ENCODE assay signal across 9 cellular contexts in the genomic region with DNA sequence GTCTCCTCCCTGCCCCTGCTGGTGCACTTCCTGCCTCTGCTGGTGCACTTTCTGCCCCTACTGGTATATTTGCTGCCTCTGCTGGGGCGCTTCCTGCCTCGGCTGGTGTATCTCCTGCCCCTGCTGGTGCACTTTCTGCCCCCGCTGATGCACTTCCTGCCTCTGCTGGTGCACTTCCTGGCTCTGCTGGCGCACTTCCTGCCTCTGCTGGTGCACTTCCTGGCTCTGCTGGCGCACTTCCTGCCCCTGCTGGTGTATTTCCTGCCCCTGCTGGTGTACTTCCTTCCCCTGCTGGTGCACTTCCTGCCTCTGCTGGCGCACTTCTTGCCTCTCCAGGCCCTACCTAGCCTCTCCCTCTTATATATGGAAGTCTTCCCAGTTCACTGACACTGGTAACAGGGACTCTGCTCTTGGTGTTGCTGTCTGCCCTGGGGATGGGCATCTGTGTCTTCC. TPM values are rescaled to one million over a fixed set of nuclear protein-coding genes. Genes with fewer than 3 reads are reported as not detected.
DNase-seq lines count a peak whose midpoint lies in the region; ATAC-seq and TF ChIP-seq lines count a peak whose summit lies in the region.
"Had no signal": no experiment of that assay in that cellular context is flagged by ENCODE, and none has a peak within 500 bp of the region (broad histone marks: within the 10 kb centered on the region; RNA-seq: fewer than 3 reads in every experiment).

No MANE protein-coding gene starts in this region.

- peaks cover 15% of the 10 kb centered on the region for H3K4me1 Mint-ChIP-seq in GM23338
- peaks cover 29% of the 10 kb centered on the region for H3K4me1 Mint-ChIP-seq in endothelial cell (ENCODE audit: unreplicated experiment)

- H3K36me3 ChIP-seq in GM23338 (ENCODE audit: insufficient read depth): no peaks in the 10 kb centered on the region

- H3K27ac ChIP-seq in GM23338 (ENCODE audit: low read depth): no peak overlapping the region

- no peak for DNase-seq in GM23338 (ENCODE audit: low spot score)
- peak; percentile 77 for DNase-seq in activated CD4-positive, alpha-beta T cell treated with anti-CD3 and anti-CD28 coated beads for 48 hours
- DNase-seq in endothelial cell (ENCODE audit: low spot score): peak; percentile 46
- DNase-seq in stimulated activated CD4-positive, alpha-beta T cell treated with anti-CD3 and anti-CD28 coated beads, TNF-alpha, amount 100 ng/mL, for 4 hours (ENCODE audit: low read depth in 3 of 3): peak; percentile 42 to 63 (median 52)
- DNase-seq in glomerular visceral epithelial cell (ENCODE audit: extremely low spot score): no peak
- no peak for DNase-seq in superior temporal gyrus (ENCODE audit: extremely low spot score)
- no peak for DNase-seq in dedifferentiated amniotic fluid mesenchymal stem cell (ENCODE audit: extremely low spot score)

- H3K27ac Mint-ChIP-seq in GM23338 (peak overlapping the region; percentile 53; the same call in 1 of the 2 replicates), endothelial cell (ENCODE audit: unreplicated experiment) (peak overlapping the region; percentile 74)

- H3K27me3 ChIP-seq in GM23338 (ENCODE audit: insufficient read depth): no peaks in the 10 kb centered on the region

- H3K79me2 ChIP-seq in GM23338 (replicated peaks; ENCODE audit: insufficient read depth): no peaks in the 10 kb centered on the region

- H3K4me2 ChIP-seq in GM23338: no peak overlapping the region

- H3K9me2 ChIP-seq in GM23338 (ENCODE audit: insufficient read depth): 0 out of 2 replicates have a peak, but pooled peaks cover 4% of the 10 kb centered on the region

- H3K36me3 Mint-ChIP-seq in GM23338 (ENCODE audit: low read depth): peaks cover 5% of the 10 kb centered on the region; the same call in 2 of the 3 replicates
- H3K36me3 Mint-ChIP-seq in endothelial cell (ENCODE audit: low read depth, unreplicated experiment): peaks cover 3% of the 10 kb centered on the region

- H4K20me1 ChIP-seq in GM23338 (replicated peaks; ENCODE audit: insufficient read depth): no peaks in the 10 kb centered on the region

- peak overlapping the region; percentile 66 for H2AFZ ChIP-seq in GM23338

- peaks cover 3% of the 10 kb centered on the region; the same call in 1 of the 2 replicates for H3F3A ChIP-seq in GM23338 (replicated peaks; ENCODE audit: low read depth)

- H3K27me3 Mint-ChIP-seq in GM23338 (ENCODE audit: insufficient read depth, low read depth, poor library complexity) (peaks cover 2% of the 10 kb centered on the region), endothelial cell (ENCODE audit: unreplicated experiment) (peaks cover 12% of the 10 kb centered on the region)

- no peaks in the 10 kb centered on the region for H3K4me1 ChIP-seq in GM23338 (ENCODE audit: insufficient read depth)

- no peak for TF ChIP-seq CTCF in GM23338 (conservative IDR thresholded peaks at IDR 0.05; ENCODE audit: low read depth in 2 of 2)
- TF ChIP-seq CTCF in endothelial cell (IDR thresholded peaks at IDR 0.05; ENCODE audit: unreplicated experiment): peak; percentile 25

- peaks cover 7% of the 10 kb centered on the region for H3K9me3 Mint-ChIP-seq in GM23338
- no peaks in the 10 kb centered on the region for H3K9me3 Mint-ChIP-seq in endothelial cell (ENCODE audit: unreplicated experiment)

- ATAC-seq in GM23338 (no peak), HG03025 (IDR thresholded peaks at IDR 0.05; ENCODE audit: low FRiP score, unreplicated experiment) (no peak)

- H3K4me3 ChIP-seq in GM23338: no peak overlapping the region

- H3K4me3 Mint-ChIP-seq in GM23338: no peak overlapping the region
- H3K4me3 Mint-ChIP-seq in endothelial cell (ENCODE audit: unreplicated experiment): no peak overlapping the region

TF ChIP-seq in GM23338, 12 proteins besides CTCF, POLR2A, EP300 and RAD21:
- TF ChIP-seq, protein P1, sequence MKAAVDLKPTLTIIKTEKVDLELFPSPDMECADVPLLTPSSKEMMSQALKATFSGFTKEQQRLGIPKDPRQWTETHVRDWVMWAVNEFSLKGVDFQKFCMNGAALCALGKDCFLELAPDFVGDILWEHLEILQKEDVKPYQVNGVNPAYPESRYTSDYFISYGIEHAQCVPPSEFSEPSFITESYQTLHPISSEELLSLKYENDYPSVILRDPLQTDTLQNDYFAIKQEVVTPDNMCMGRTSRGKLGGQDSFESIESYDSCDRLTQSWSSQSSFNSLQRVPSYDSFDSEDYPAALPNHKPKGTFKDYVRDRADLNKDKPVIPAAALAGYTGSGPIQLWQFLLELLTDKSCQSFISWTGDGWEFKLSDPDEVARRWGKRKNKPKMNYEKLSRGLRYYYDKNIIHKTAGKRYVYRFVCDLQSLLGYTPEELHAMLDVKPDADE (IDR thresholded peaks at IDR 0.05): peak; percentile 52; the same call in 1 of the 2 replicates
- TF ChIP-seq, protein P2, sequence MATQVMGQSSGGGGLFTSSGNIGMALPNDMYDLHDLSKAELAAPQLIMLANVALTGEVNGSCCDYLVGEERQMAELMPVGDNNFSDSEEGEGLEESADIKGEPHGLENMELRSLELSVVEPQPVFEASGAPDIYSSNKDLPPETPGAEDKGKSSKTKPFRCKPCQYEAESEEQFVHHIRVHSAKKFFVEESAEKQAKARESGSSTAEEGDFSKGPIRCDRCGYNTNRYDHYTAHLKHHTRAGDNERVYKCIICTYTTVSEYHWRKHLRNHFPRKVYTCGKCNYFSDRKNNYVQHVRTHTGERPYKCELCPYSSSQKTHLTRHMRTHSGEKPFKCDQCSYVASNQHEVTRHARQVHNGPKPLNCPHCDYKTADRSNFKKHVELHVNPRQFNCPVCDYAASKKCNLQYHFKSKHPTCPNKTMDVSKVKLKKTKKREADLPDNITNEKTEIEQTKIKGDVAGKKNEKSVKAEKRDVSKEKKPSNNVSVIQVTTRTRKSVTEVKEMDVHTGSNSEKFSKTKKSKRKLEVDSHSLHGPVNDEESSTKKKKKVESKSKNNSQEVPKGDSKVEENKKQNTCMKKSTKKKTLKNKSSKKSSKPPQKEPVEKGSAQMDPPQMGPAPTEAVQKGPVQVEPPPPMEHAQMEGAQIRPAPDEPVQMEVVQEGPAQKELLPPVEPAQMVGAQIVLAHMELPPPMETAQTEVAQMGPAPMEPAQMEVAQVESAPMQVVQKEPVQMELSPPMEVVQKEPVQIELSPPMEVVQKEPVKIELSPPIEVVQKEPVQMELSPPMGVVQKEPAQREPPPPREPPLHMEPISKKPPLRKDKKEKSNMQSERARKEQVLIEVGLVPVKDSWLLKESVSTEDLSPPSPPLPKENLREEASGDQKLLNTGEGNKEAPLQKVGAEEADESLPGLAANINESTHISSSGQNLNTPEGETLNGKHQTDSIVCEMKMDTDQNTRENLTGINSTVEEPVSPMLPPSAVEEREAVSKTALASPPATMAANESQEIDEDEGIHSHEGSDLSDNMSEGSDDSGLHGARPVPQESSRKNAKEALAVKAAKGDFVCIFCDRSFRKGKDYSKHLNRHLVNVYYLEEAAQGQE (IDR thresholded peaks at IDR 0.05; ENCODE audit: unreplicated experiment): no peak

RNA-seq across cellular contexts. Expression of gene MTFP1, which starts 10.1 kb away (rescaled TPM):
- total RNA-seq in GM23338 (2014; rRNA removed; shearing (Covaris generic)): 54.6 and 68.6 TPM in 2 replicates
- 62.5 and 64.1 TPM in 2 replicates for polyA plus RNA-seq in GM23338 (2016; fragmentation: Nextera tagmentation; extraction: Ambion mirVana)
- total RNA-seq in endothelial cell (ENCODE audit: unreplicated experiment): 30.2 TPM

RNA-seq across cellular contexts. Expression of gene SEC14L3, which starts 36.1 kb away (rescaled TPM):
- not detected in 2 replicates for total RNA-seq in GM23338 (2014; rRNA removed; shearing (Covaris generic))
- not detected in 2 replicates for polyA plus RNA-seq in GM23338 (2016; fragmentation: Nextera tagmentation; extraction: Ambion mirVana)
- not detected for total RNA-seq in endothelial cell (ENCODE audit: unreplicated experiment)
- total RNA-seq: HT1080 had no signal

RNA-seq across cellular contexts. Expression of gene SEC14L2, which starts 38.9 kb away (rescaled TPM):
- 2.1 and 4.2 TPM in 2 replicates for total RNA-seq in GM23338 (2014; rRNA removed; shearing (Covaris generic))
- 2.2 and 2.5 TPM in 2 replicates for polyA plus RNA-seq in GM23338 (2016; fragmentation: Nextera tagmentation; extraction: Ambion mirVana)
- total RNA-seq in endothelial cell (ENCODE audit: unreplicated experiment): 3.9 TPM

RNA-seq across cellular contexts. Expression of gene RNF215, which starts 48.5 kb away (rescaled TPM):
- total RNA-seq in GM23338 (2014; rRNA removed; shearing (Covaris generic)): 12.4 and 13.9 TPM in 2 replicates
- 1.8 and 3.3 TPM in 2 replicates for polyA plus RNA-seq in GM23338 (2016; fragmentation: Nextera tagmentation; extraction: Ambion mirVana)
- total RNA-seq in endothelial cell (ENCODE audit: unreplicated experiment): 39.1 TPM

Comparison
In these comparisons a context has a peak if more than half of its experiments do, and no peak if none do; other contexts are left out.
1. DNase-seq: peak in activated CD4-positive, alpha-beta T cell treated with anti-CD3 and anti-CD28 coated beads for 48 hours (single experiment), endothelial cell (single experiment) and stimulated activated CD4-positive, alpha-beta T cell treated with anti-CD3 and anti-CD28 coated beads, TNF-alpha, amount 100 ng/mL, for 4 hours (3 of 3); none in GM23338 (single experiment), glomerular visceral epithelial cell (single experiment), superior temporal gyrus (single experiment) and dedifferentiated amniotic fluid mesenchymal stem cell (single experiment).